In the genomic region with DNA sequence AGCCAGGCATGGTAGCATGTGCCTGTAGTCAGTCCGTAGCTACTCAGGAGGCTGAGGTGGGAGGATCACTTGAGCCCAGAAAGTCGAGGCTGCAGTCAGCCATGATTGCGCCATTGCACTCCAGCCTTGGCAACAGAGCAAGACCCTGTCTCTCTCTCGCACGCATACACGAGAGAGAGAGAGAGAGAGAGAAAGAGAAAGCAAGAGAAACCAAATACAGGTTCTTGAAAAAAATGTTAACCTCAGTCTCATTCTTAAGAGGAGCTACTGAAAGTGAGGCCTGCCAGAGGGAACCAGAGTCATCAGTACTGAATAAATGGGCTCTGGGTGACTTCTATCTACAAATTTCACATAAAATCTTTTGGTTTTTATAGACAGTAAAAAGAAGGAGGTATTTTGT, we compare ENCODE assay signal across 1 cellular context.
TF ChIP-seq lines count a peak whose summit lies in the region.

No MANE protein-coding gene starts in this region.

TF ChIP-seq in K562, 482 proteins besides CTCF, POLR2A, EP300 and RAD21:
- TF ChIP-seq HNRNPUL1 (IDR thresholded peaks at IDR 0.05; ENCODE audit: low read length): no peak
- no peak for TF ChIP-seq TEAD1 (CRISPR knock-in tag; IDR thresholded peaks at IDR 0.05)
- peak; percentile 56; the same call in 1 of the 2 replicates for TF ChIP-seq CEBPB (tag; IDR thresholded peaks at IDR 0.05)
- no peak for TF ChIP-seq CHD2 (IDR thresholded peaks at IDR 0.05; ENCODE audit: low read depth, low read length)
